22 cellular contexts compared by ENCODE assay signal in the genomic region with DNA sequence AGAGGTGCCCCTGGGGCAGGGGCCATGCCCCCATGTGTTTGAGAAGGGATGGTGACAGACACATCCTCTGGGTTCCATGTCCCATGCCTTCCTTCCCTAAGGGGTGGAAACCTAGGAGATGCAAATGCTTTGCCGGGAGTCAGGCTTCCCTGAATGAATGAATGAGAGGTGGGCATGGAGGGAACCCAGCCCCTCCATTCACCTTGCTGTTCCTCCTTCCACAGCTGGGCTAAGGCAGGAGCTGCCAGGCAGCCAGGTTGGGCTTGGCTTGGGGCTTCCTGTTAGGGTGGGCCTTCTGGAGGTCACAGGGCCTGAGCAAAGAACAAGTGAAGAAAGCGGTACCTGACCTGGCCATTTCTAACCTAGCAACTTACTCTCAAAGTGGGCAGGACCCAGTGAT. TPM values are rescaled to one million over a fixed set of nuclear protein-coding genes. Genes with fewer than 3 reads are reported as not detected.
DNase-seq lines count a peak whose midpoint lies in the region; ATAC-seq and TF ChIP-seq lines count a peak whose summit lies in the region.
"Had no signal": no experiment of that assay in that cellular context is flagged by ENCODE, and none has a peak within 500 bp of the region (broad histone marks: within the 10 kb centered on the region; RNA-seq: fewer than 3 reads in every experiment).

No MANE protein-coding gene starts in this region.

- H3K36me3 ChIP-seq in endodermal cell (ENCODE audit: control insufficient read depth, insufficient read depth, low read length) (no peaks in the 10 kb centered on the region), neural progenitor cell (no peaks in the 10 kb centered on the region)
- H3K36me3 ChIP-seq in naive thymus-derived CD4-positive, alpha-beta T cell (ENCODE audit: control insufficient read depth in 2 of 3, insufficient read depth in 3 of 3, low read length in 3 of 3), result no peaks in the 10 kb centered on the region

- H3K9ac ChIP-seq in endodermal cell (ENCODE audit: extremely low read depth, low read length, poor library complexity, severe bottlenecking) (no peak overlapping the region), neural progenitor cell (no peak overlapping the region)

- WGBS in endodermal cell (ENCODE audit: insufficient coverage in 1 of 2, insufficient read length in 1 of 2), 2 experiments, result 89 to 100% methylated on average over 1 to 2 of the region's 2 CpGs

- POLR2A ChIA-PET in naive thymus-derived CD4-positive, alpha-beta T cell (lab: Charles Lee), result no interaction called here

- peak; percentile 72 to 75 for DNase-seq in NCI-H526 (lab: John Stamatoyannopoulos, UW)
- DNase-seq in endodermal cell, result no peak
- DNase-seq in neural progenitor cell (ENCODE audit: low spot score), result no peak
- no peak for DNase-seq in NCI-H2107 (lab: John Stamatoyannopoulos, UW)
- DNase-seq in kidney tubule cell (ENCODE audit: low spot score), result no peak
- no peak for DNase-seq in naive thymus-derived CD4-positive, alpha-beta T cell
- DNase-seq: AML-193, DMS79, Kasumi-1, MM.1S, NCI-H1092, NCI-H1436 treated with DMSO at 0.1 percent for 48 hours, NCI-H2171, NCI-H446, NCI-H748 treated with DMSO at 0.1 percent for 48 hours, OCI-M1, Right ventricle myocardium superior had no signal

- no peaks in the 10 kb centered on the region for H3K9me3 Mint-ChIP-seq in endodermal cell
- no peaks in the 10 kb centered on the region for H3K9me3 Mint-ChIP-seq in neural progenitor cell
- H3K9me3 Mint-ChIP-seq in naive thymus-derived CD4-positive, alpha-beta T cell, result peaks cover 0 to 4% (median 0%) of the 10 kb centered on the region in 11 donors

- no peaks in the 10 kb centered on the region for H4K20me1 ChIP-seq in neural progenitor cell (ENCODE audit: low read depth)

- TF ChIP-seq CTCF in endodermal cell (conservative IDR thresholded peaks at IDR 0.05) (no peak), neural progenitor cell (IDR thresholded peaks at IDR 0.05) (no peak)

- H3K4me1 Mint-ChIP-seq in endodermal cell (peaks cover 20% of the 10 kb centered on the region), neural progenitor cell (peaks cover 18% of the 10 kb centered on the region)
- H3K4me1 Mint-ChIP-seq in naive thymus-derived CD4-positive, alpha-beta T cell, result peaks cover 0 to 27% (median 0%) of the 10 kb centered on the region in 7 donors

- CTCF ChIA-PET in naive thymus-derived CD4-positive, alpha-beta T cell (lab: Charles Lee), result interaction anchor here (0.6 kb wide), 1 partner anchor 66 kb away, joined by 3 read pairs; no protein-coding TSS in a partner anchor

- H3K4me3 ChIP-seq in endodermal cell (ENCODE audit: low read length) (no peak overlapping the region), neural progenitor cell (no peak overlapping the region)
- H3K4me3 ChIP-seq in naive thymus-derived CD4-positive, alpha-beta T cell (ENCODE audit: low read length), result no peak overlapping the region

- no peaks in the 10 kb centered on the region for H3K9me3 ChIP-seq in endodermal cell (ENCODE audit: control insufficient read depth, low read length)
- H3K9me3 ChIP-seq in neural progenitor cell (ENCODE audit: low read depth), result no peaks in the 10 kb centered on the region
- H3K9me3 ChIP-seq in naive thymus-derived CD4-positive, alpha-beta T cell (ENCODE audit: control insufficient read depth in 2 of 3, low read length in 3 of 3), result no peaks in the 10 kb centered on the region

- peak overlapping the region; percentile 46 for H3K4me3 Mint-ChIP-seq in endodermal cell
- peak overlapping the region; percentile 68 for H3K4me3 Mint-ChIP-seq in neural progenitor cell
- H3K4me3 Mint-ChIP-seq in naive thymus-derived CD4-positive, alpha-beta T cell, result no peak overlapping the region

- H3K36me3 Mint-ChIP-seq in endodermal cell (ENCODE audit: low read depth) (no peaks in the 10 kb centered on the region), neural progenitor cell (no peaks in the 10 kb centered on the region)
- peaks cover 0 to 6% (median 0%) of the 10 kb centered on the region in 5 donors for H3K36me3 Mint-ChIP-seq in naive thymus-derived CD4-positive, alpha-beta T cell

- H3K4me2 ChIP-seq in neural progenitor cell, result no peak overlapping the region

- H3F3A ChIP-seq in neural progenitor cell (ENCODE audit: low read depth), result peaks cover 4% of the 10 kb centered on the region

- ATAC-seq in GM21737 (IDR thresholded peaks at IDR 0.05; ENCODE audit: unreplicated experiment), result no peak
- ATAC-seq in naive thymus-derived CD4-positive, alpha-beta T cell, result no peak

- no peak overlapping the region for H2AFZ ChIP-seq in neural progenitor cell (replicated peaks)

- H3K27ac ChIP-seq in endodermal cell (ENCODE audit: low read depth, low read length) (no peak overlapping the region), neural progenitor cell (no peak overlapping the region)
- no peak overlapping the region for H3K27ac ChIP-seq in naive thymus-derived CD4-positive, alpha-beta T cell (ENCODE audit: low read depth, low read length)
- H3K27ac ChIP-seq: C4-2B, HL-60 had no signal

- H3K79me2 ChIP-seq in neural progenitor cell (ENCODE audit: low read depth), result no peaks in the 10 kb centered on the region

- H3K27ac Mint-ChIP-seq in endodermal cell, result no peak overlapping the region
- H3K27ac Mint-ChIP-seq in neural progenitor cell, result no peak overlapping the region
- no peak overlapping the region for H3K27ac Mint-ChIP-seq in naive thymus-derived CD4-positive, alpha-beta T cell

- H3K4me1 ChIP-seq in endodermal cell (ENCODE audit: control insufficient read depth, insufficient read depth, low read length) (no peaks in the 10 kb centered on the region), neural progenitor cell (peaks cover 26% of the 10 kb centered on the region)
- H3K4me1 ChIP-seq in naive thymus-derived CD4-positive, alpha-beta T cell (ENCODE audit: control insufficient read depth in 2 of 2, insufficient read depth in 2 of 2, low read length in 2 of 2), result no peaks in the 10 kb centered on the region

- intact Hi-C loops in naive thymus-derived CD4-positive, alpha-beta T cell (cut with micrococcal nuclease), result no loop called here

- H3K27me3 Mint-ChIP-seq in endodermal cell (ENCODE audit: insufficient read depth) (peaks cover 66% of the 10 kb centered on the region), neural progenitor cell (ENCODE audit: insufficient read depth, low read depth) (peaks cover 60% of the 10 kb centered on the region)
- H3K27me3 Mint-ChIP-seq in naive thymus-derived CD4-positive, alpha-beta T cell, result peaks cover 58 to 84% (median 64%) of the 10 kb centered on the region in 5 donors

- H3K27me3 ChIP-seq in endodermal cell (ENCODE audit: control insufficient read depth, insufficient read depth, low read length, poor library complexity, severe bottlenecking) (peaks cover 42% of the 10 kb centered on the region), neural progenitor cell (peaks cover 42% of the 10 kb centered on the region)
- H3K27me3 ChIP-seq in naive thymus-derived CD4-positive, alpha-beta T cell (ENCODE audit: control insufficient read depth in 2 of 2, insufficient read depth in 2 of 2, low read length in 2 of 2), result peaks cover 0 to 4% of the 10 kb centered on the region in 2 donors

RNA-seq across cellular contexts. Expression of gene POU2F3, which starts 0.9 kb away (rescaled TPM):
- total RNA-seq in endodermal cell, result under 1 TPM in 1 of 2 donors, not detected in 1; 0.46 TPM
- polyA plus RNA-seq in endodermal cell (2013, experiment 1 of 2), result 0.18 TPM
- polyA plus RNA-seq in endodermal cell (2013, experiment 2 of 2), result 0.12 TPM
- total RNA-seq in neural progenitor cell (ENCODE audit: low replicate concordance), result 1.4 TPM in 1 of 2 replicates, not detected in the other
- under 1 TPM in 1 of 5 experiments, not detected in 4; 0.24 TPM for total RNA-seq in naive thymus-derived CD4-positive, alpha-beta T cell
- not detected for polyA plus RNA-seq in naive thymus-derived CD4-positive, alpha-beta T cell
- total RNA-seq: H7, HT1080, Right ventricle myocardium superior had no signal

RNA-seq across cellular contexts. Expression of gene OAF, which starts 30.0 kb away (rescaled TPM):
- 1 to 10 TPM; 1.7 to 3.6 TPM for total RNA-seq in endodermal cell
- polyA plus RNA-seq in endodermal cell (2013, experiment 1 of 2), result 15.1 TPM
- polyA plus RNA-seq in endodermal cell (2013, experiment 2 of 2), result 14.4 TPM
- total RNA-seq in neural progenitor cell (ENCODE audit: low replicate concordance), result 0.46 and 0.47 TPM in 2 replicates
- 10 to 100 TPM in 1 of 5 experiments, 1 to 10 TPM in 4; 3.4 to 21.2 (median 4.6) TPM for total RNA-seq in naive thymus-derived CD4-positive, alpha-beta T cell
- 1 to 10 TPM; 3.2 to 5.2 TPM for polyA plus RNA-seq in naive thymus-derived CD4-positive, alpha-beta T cell

Comparison
In these comparisons a context has a peak if more than half of its experiments do, and no peak if none do; other contexts are left out.
1. DNase-seq: peak in NCI-H526 (2 of 2); none in endodermal cell (single experiment), neural progenitor cell (single experiment), NCI-H2107 (single experiment), kidney tubule cell (single experiment) and naive thymus-derived CD4-positive, alpha-beta T cell (0 of 9).
2. H3K4me3 Mint-ChIP-seq: peak in endodermal cell (single experiment) and neural progenitor cell (single experiment); none in naive thymus-derived CD4-positive, alpha-beta T cell (0 of 10).